Comparison of ENCODE assay signal across 24 cellular contexts in genomic region chr10:132709471-132709951, GRCh38.
DNase-seq lines count a peak whose midpoint lies in the region; ATAC-seq and TF ChIP-seq lines count a peak whose summit lies in the region.
"Had no signal": no experiment of that assay in that cellular context is flagged by ENCODE, and none has a peak within 500 bp of the region (broad histone marks: within the 10 kb centered on the region; RNA-seq: fewer than 3 reads in every experiment).

No MANE protein-coding gene starts in this region.

- H3K27ac ChIP-seq in RWPE2 (ENCODE audit: poor library complexity, severe bottlenecking), result no peak overlapping the region
- H3K27ac ChIP-seq: A549, brain microvascular endothelial cell, gastroesophageal sphincter had no signal

- H3K4me1 ChIP-seq in BE2C (no peaks in the 10 kb centered on the region), RWPE2 (ENCODE audit: insufficient read depth, poor library complexity, severe bottlenecking) (no peaks in the 10 kb centered on the region)
- H3K4me1 ChIP-seq: A549 had no signal

- H3K36me3 ChIP-seq in BE2C, result no peaks in the 10 kb centered on the region
- H3K36me3 ChIP-seq in RWPE2 (ENCODE audit: low read depth), result peaks cover 9% of the 10 kb centered on the region

- H3K27me3 ChIP-seq in BE2C (no peaks in the 10 kb centered on the region), RWPE2 (ENCODE audit: insufficient read depth, poor library complexity, severe bottlenecking) (no peaks in the 10 kb centered on the region)
- H3K27me3 ChIP-seq: brain microvascular endothelial cell, gastroesophageal sphincter had no signal

- no peak overlapping the region for H3K4me3 ChIP-seq in BE2C (ENCODE audit: low read depth, low read length)
- no peak overlapping the region for H3K4me3 ChIP-seq in RWPE2 (ENCODE audit: severe bottlenecking)
- H3K4me3 ChIP-seq: A549, gastroesophageal sphincter had no signal

- DNase-seq in BE2C, result peak; percentile 10
- DNase-seq in RWPE2 (ENCODE audit: low spot score), result peak; percentile 52
- DNase-seq in left ventricle myocardium superior, result peak; percentile 23
- DNase-seq in sciatic nerve (ENCODE audit: low spot score), result peak; percentile 56
- DNase-seq in activated naive CD4-positive, alpha-beta T cell treated with anti-CD3 and anti-CD28 coated beads, Interleukin-2, amount 50 U/mL, for 16 hours, result no peak
- DNase-seq in NCI-H1105 (lab: John Stamatoyannopoulos, UW), result no peak
- no peak for DNase-seq in AG20443 (ENCODE audit: low spot score)
- DNase-seq: activated CD4-positive, alpha-beta memory T cell treated with anti-CD3 and anti-CD28 coated beads, Interleukin-2, amount 10 ng/mL, durations not matched to agents 7 days and 5 days; activated CD8-positive, alpha-beta memory T cell treated with anti-CD3 and anti-CD28 coated beads, Interleukin-2, amount 50 U/mL, for 48 hours; amniotic stem cell; brain microvascular endothelial cell; GOT3; hippocampal formation; KG1; NCI-H1092 treated with DMSO at 0.1 percent for 48 hours; NCI-H187 treated with DMSO at 0.1 percent for 48 hours; NCI-H526; NK-92 treated with Interleukin-12 subunit alpha and Interleukin-12 subunit beta, amount 100 ng/mL, for 24 hours; PC-3; SHP77 had no signal

- intact Hi-C loops in left ventricle myocardium superior (cut with micrococcal nuclease), result no loop called here
- intact Hi-C loops in sciatic nerve (cut with DNase I), result no loop called here

- TF ChIP-seq CTCF in BE2C (IDR thresholded peaks at IDR 0.05; ENCODE audit: low read depth, low read length) (no peak), RWPE2 (IDR thresholded peaks at IDR 0.05; ENCODE audit: poor library complexity, severe bottlenecking) (no peak)

- no peaks in the 10 kb centered on the region for H3K9me3 ChIP-seq in BE2C
- H3K9me3 ChIP-seq in RWPE2 (ENCODE audit: severe bottlenecking), result peaks cover 3% of the 10 kb centered on the region

- ATAC-seq in RWPE2 (ENCODE audit: low read depth) (no peak), left ventricle myocardium superior (no peak), sciatic nerve (no peak), GM19328 (IDR thresholded peaks at IDR 0.05; ENCODE audit: unreplicated experiment) (no peak)
- ATAC-seq: A549; gastroesophageal sphincter; PC-3; stimulated activated memory B cell treated with anti-CD40 and anti-IgM and Interleukin-4, amounts not matched to agents 10 μg/mL and 1 μg/mL and 100 μg/mL, for 72 hours had no signal

Comparison
In these comparisons a context has a peak if more than half of its experiments do, and no peak if none do; other contexts are left out.
1. DNase-seq: peak in BE2C (single experiment), RWPE2 (single experiment), left ventricle myocardium superior (single experiment) and sciatic nerve (single experiment); none in activated naive CD4-positive, alpha-beta T cell treated with anti-CD3 and anti-CD28 coated beads, Interleukin-2, amount 50 U/mL, for 16 hours (single experiment), NCI-H1105 (single experiment) and AG20443 (single experiment).